17 cellular contexts compared by ENCODE assay signal in the genomic region with DNA sequence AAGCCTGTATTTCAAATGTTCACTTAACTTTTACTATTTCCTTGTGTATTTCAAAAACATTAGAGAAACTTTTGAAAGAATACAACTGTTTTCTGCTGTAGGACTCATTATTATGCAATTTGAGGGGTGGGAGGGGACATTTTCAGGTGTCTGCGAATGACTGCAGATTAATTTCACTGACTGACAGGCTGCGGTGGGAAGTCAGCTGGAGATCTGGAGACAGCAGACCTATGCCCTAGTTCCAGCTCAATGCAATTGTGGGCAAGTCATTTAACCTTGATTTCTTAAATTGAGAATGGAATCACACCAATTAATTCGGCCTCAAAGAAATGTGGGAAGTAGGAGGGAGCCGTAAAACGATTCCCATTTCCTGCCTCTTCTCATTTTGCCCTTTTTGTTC.
A peak's percentile ranks its signal among the peaks of the same experiment; 100 is the strongest.
DNase-seq lines count a peak whose midpoint lies in the region; ATAC-seq and TF ChIP-seq lines count a peak whose summit lies in the region.
"Had no signal": no experiment of that assay in that cellular context is flagged by ENCODE, and none has a peak within 500 bp of the region (broad histone marks: within the 10 kb centered on the region; RNA-seq: fewer than 3 reads in every experiment).

No MANE protein-coding gene starts in this region.

- no peaks in the 10 kb centered on the region for H3F3A ChIP-seq in MM.1S (ENCODE audit: insufficient read depth, low read length)

- TF ChIP-seq CTCF in mesothelial cell of epicardium (IDR thresholded peaks at IDR 0.05; ENCODE audit: unreplicated experiment) = no peak
- no peak for TF ChIP-seq CTCF in MCF 10A (IDR thresholded peaks at IDR 0.05; ENCODE audit: unreplicated experiment)
- TF ChIP-seq CTCF in MM.1S (IDR thresholded peaks at IDR 0.05; ENCODE audit: low read length) = no peak

- no peak overlapping the region for H3K9ac ChIP-seq in HUES48 (ENCODE audit: low read depth, low read length)
- no peak overlapping the region for H3K9ac ChIP-seq in MM.1S (ENCODE audit: low read length)

- DNase-seq in Right ventricle myocardium inferior (ENCODE audit: missing footprints) = no peak
- no peak for DNase-seq in cardiac septum (ENCODE audit: low spot score)
- peak; percentile 40 for DNase-seq in astrocyte of the hippocampus (ENCODE audit: low read depth, low spot score)
- DNase-seq in mesothelial cell of epicardium (ENCODE audit: low spot score in 2 of 2, unreplicated experiment in 2 of 2) = no peak
- DNase-seq in MCF 10A (ENCODE audit: unreplicated experiment) = no peak
- DNase-seq in NCI-H748 treated with DMSO at 0.1 percent for 48 hours (lab: John Stamatoyannopoulos, UW) = no peak
- no peak for DNase-seq in MM.1S
- DNase-seq: CD8-positive, alpha-beta T cell; COR-L47; DMS153; DMS79 treated with DMSO at 0.1 percent for 48 hours; GDM1; HCEC 1CT had no signal

- no peak overlapping the region for H3K4me2 ChIP-seq in MM.1S (ENCODE audit: low read depth, low read length)

- H3K9me3 ChIP-seq in HUES48 (ENCODE audit: control insufficient read depth, insufficient read depth, low read length) (no peaks in the 10 kb centered on the region), MM.1S (replicated peaks; ENCODE audit: insufficient read depth, low read length) (no peaks in the 10 kb centered on the region)

- H3K9me3 Mint-ChIP-seq in mesothelial cell of epicardium = no peaks in the 10 kb centered on the region
- H3K9me3 Mint-ChIP-seq in MCF 10A (ENCODE audit: unreplicated experiment) = no peaks in the 10 kb centered on the region
- H3K9me3 Mint-ChIP-seq: CD8-positive, alpha-beta T cell had no signal

- H4K20me1 ChIP-seq in MM.1S (ENCODE audit: insufficient read depth, low read length) = no peaks in the 10 kb centered on the region

- CTCF ChIA-PET in MCF 10A (lab: Yijun Ruan, JAX) = no interaction called here

- no peaks in the 10 kb centered on the region for H3K36me3 ChIP-seq in HUES48 (ENCODE audit: control insufficient read depth, insufficient read depth, low read length)
- H3K36me3 ChIP-seq in MM.1S (replicated peaks; ENCODE audit: insufficient read depth, low read length) = no peaks in the 10 kb centered on the region

- peaks cover 74% of the 10 kb centered on the region for H3K4me1 ChIP-seq in HUES48 (ENCODE audit: control insufficient read depth, insufficient read depth, low read length)
- no peaks in the 10 kb centered on the region for H3K4me1 ChIP-seq in MM.1S (ENCODE audit: low read length)

- peak overlapping the region; percentile 13; the same call in 1 of the 2 replicates for H3K4me3 ChIP-seq in HUES48 (ENCODE audit: low read depth, low read length)
- H3K4me3 ChIP-seq in MM.1S (ENCODE audit: low read length) = no peak overlapping the region

- H3K27ac ChIP-seq in HUES48 (ENCODE audit: low read depth, low read length) = peak overlapping the region; percentile 73
- no peak overlapping the region for H3K27ac ChIP-seq in MM.1S (ENCODE audit: low read length)
- H3K27ac ChIP-seq: 22Rv1 had no signal

- H3K4me1 Mint-ChIP-seq in mesothelial cell of epicardium (peaks cover 66% of the 10 kb centered on the region), MCF 10A (ENCODE audit: insufficient read depth, unreplicated experiment) (no peaks in the 10 kb centered on the region)
- H3K4me1 Mint-ChIP-seq: CD14-positive monocyte had no signal

- H3K27ac Mint-ChIP-seq in mesothelial cell of epicardium (peak overlapping the region; percentile 83), MCF 10A (ENCODE audit: low read depth, unreplicated experiment) (no peak overlapping the region)
- H3K27ac Mint-ChIP-seq: CD14-positive monocyte; CD8-positive, alpha-beta T cell had no signal

- BruUV-seq in MCF 10A (replicated peaks; lab: Mats Ljungman, UMichigan) = no TSS peak

- POLR2A ChIA-PET in MCF 10A (lab: Yijun Ruan, JAX) = interaction anchor here (0.6 kb wide), 1 partner anchor 148 kb away, joined by 3 read pairs; no protein-coding TSS in a partner anchor

- no peaks in the 10 kb centered on the region; the same call in 1 of the 2 replicates for H3K27me3 ChIP-seq in HUES48 (ENCODE audit: control insufficient read depth, insufficient read depth, low read length)
- no peaks in the 10 kb centered on the region for H3K27me3 ChIP-seq in MM.1S (replicated peaks; ENCODE audit: insufficient read depth, low read length)

- no peak overlapping the region for H3K4me3 Mint-ChIP-seq in mesothelial cell of epicardium
- no peak overlapping the region for H3K4me3 Mint-ChIP-seq in MCF 10A (ENCODE audit: unreplicated experiment)
- H3K4me3 Mint-ChIP-seq: CD14-positive monocyte; CD8-positive, alpha-beta T cell had no signal

- H3K27me3 Mint-ChIP-seq in mesothelial cell of epicardium (ENCODE audit: low read depth) = no peaks in the 10 kb centered on the region
- H3K27me3 Mint-ChIP-seq in MCF 10A (ENCODE audit: insufficient read depth, unreplicated experiment) = peaks cover 93% of the 10 kb centered on the region

- H3K79me2 ChIP-seq in MM.1S (ENCODE audit: low read length) = no peaks in the 10 kb centered on the region

- intact Hi-C loops in Right ventricle myocardium inferior (cut with DNase I) = loop anchor here (10.0 kb wide), 1 partner anchor 93 kb away; no protein-coding TSS in a partner anchor
- intact Hi-C loops in cardiac septum (cut with DNase I) = no loop called here
- intact Hi-C loops in MCF 10A (cut with micrococcal nuclease) = no loop called here

- H3K9me2 ChIP-seq in MM.1S (replicated peaks; ENCODE audit: insufficient read depth, low read length) = no peaks in the 10 kb centered on the region

- no peak overlapping the region for H2AFZ ChIP-seq in MM.1S (ENCODE audit: low read length)

- ATAC-seq in Right ventricle myocardium inferior = peak; percentile 46
- ATAC-seq: CD8-positive, alpha-beta T cell; HepG2 had no signal

- H3K36me3 Mint-ChIP-seq in mesothelial cell of epicardium (peaks cover 10% of the 10 kb centered on the region), MCF 10A (ENCODE audit: insufficient read depth, unreplicated experiment) (no peaks in the 10 kb centered on the region)
- H3K36me3 Mint-ChIP-seq: CD14-positive monocyte; CD8-positive, alpha-beta T cell had no signal
